Comparison of ENCODE assay signal across 1 cellular context in the genomic region with DNA sequence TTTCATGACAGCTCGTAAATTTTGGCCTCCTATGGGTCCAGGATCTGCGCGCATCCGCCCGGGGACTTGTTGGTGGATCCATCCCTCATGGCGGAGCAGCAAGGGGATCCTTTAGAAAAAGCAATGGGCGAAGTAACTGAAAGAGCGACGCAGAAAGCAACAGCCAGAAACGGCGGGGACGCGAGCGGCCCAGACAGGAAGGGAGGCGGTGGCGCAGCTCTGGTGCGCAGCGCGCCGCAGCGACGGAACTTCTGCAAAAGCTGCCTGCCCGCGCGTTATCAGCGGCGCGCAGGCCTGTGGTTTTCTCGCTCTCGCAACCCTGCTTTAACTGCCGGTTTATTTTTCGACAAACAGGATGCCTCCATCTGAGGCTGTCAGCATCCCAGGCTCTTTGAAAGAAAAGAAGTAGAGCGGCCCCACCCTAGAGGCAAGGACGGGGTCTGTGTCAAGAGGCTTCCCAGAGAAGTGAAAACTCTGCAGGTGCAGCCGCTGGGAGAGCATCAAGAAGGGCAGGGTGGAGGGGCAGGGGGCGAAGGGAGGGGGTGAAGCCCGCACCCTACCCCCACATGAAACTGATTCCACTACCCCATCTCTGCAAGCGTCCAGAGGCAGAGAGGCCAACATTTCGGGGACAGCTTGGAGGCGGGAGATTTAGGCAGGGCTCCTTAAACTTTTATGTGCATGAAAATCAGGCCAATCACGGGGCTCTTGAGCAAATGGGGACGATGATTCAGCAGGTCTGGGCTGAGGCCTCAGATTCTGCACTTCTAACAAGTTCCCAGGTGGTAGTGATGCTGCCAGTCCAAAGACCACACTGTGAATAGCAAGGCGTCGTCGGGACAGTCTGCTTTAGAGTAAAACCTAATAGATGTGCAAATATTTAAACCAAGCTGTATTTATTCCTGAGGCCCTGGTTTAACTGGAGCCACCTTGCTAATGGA.
TF ChIP-seq lines count a peak whose summit lies in the region.

No MANE protein-coding gene starts in this region.

TF ChIP-seq in K562, 482 proteins besides CTCF, POLR2A, EP300 and RAD21 (continued from another document and continues in another):
- TF ChIP-seq, protein P1, sequence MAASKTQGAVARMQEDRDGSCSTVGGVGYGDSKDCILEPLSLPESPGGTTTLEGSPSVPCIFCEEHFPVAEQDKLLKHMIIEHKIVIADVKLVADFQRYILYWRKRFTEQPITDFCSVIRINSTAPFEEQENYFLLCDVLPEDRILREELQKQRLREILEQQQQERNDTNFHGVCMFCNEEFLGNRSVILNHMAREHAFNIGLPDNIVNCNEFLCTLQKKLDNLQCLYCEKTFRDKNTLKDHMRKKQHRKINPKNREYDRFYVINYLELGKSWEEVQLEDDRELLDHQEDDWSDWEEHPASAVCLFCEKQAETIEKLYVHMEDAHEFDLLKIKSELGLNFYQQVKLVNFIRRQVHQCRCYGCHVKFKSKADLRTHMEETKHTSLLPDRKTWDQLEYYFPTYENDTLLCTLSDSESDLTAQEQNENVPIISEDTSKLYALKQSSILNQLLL (CRISPR knock-in tag; IDR thresholded peaks at IDR 0.05; ENCODE audit: borderline replicate concordance) = no peak
- TF ChIP-seq TARDBP (IDR thresholded peaks at IDR 0.05) (0 out of 2 replicates have a peak, but pooled peaks have one; percentile 42), ZBTB7A (IDR thresholded peaks at IDR 0.05; ENCODE audit: borderline replicate concordance, control insufficient read depth, low read depth, low read length) (peak; percentile 62), TBP (optimal IDR thresholded peaks at IDR 0.05; ENCODE audit: low read depth, low read length) (peak; percentile 63), PCBP2 (IDR thresholded peaks at IDR 0.05; ENCODE audit: low read depth, low read length, poor library complexity, severe bottlenecking) (no peak), ZNF41 (CRISPR knock-in tag; conservative IDR thresholded peaks at IDR 0.05) (no peak), SMARCB1 (IDR thresholded peaks at IDR 0.05; ENCODE audit: insufficient read length, low read depth) (peak; percentile 16), RFX7 (CRISPR knock-in tag; IDR thresholded peaks at IDR 0.05) (no peak), BACH1 (tag; IDR thresholded peaks at IDR 0.05) (peak; percentile 52), RB1 (IDR thresholded peaks at IDR 0.05; ENCODE audit: low read depth) (peak; percentile 95), KLF10 (CRISPR knock-in tag; IDR thresholded peaks at IDR 0.05) (no peak), PHF8 (IDR thresholded peaks at IDR 0.05; ENCODE audit: borderline replicate concordance, low read length) (peak; percentile 47; the same call in 1 of the 2 replicates), CBX1 (IDR thresholded peaks at IDR 0.05; ENCODE audit: low read depth) (peak; percentile 44), ZBTB40 (IDR thresholded peaks at IDR 0.05) (peak; percentile 63; the same call in 1 of the 2 replicates), ZBTB40 (CRISPR knock-in tag; IDR thresholded peaks at IDR 0.05) (no peak), CBFB (CRISPR knock-in tag; IDR thresholded peaks at IDR 0.05) (peak; percentile 100), TOE1 (IDR thresholded peaks at IDR 0.05; ENCODE audit: borderline replicate concordance) (no peak; the same call in 1 of the 2 replicates), TOE1 (CRISPR knock-in tag; IDR thresholded peaks at IDR 0.05; ENCODE audit: borderline replicate concordance, low read depth) (no peak), ZBTB8A (IDR thresholded peaks at IDR 0.05; ENCODE audit: partially characterized antibody) (no peak), ZNF212 (CRISPR knock-in tag; IDR thresholded peaks at IDR 0.05) (no peak), JUND (IDR thresholded peaks at IDR 0.05; ENCODE audit: borderline replicate concordance, low read depth, low read length) (peak; percentile 82), JUND (tag; IDR thresholded peaks at IDR 0.05; ENCODE audit: borderline replicate concordance, low read depth, low read length) (peak; percentile 75; the same call in 1 of the 3 replicates), POLR2AphosphoS5 (IDR thresholded peaks at IDR 0.05; ENCODE audit: control insufficient read depth, insufficient read depth, low read depth, low read length) (peak; percentile 79), POU5F1 (IDR thresholded peaks at IDR 0.05; ENCODE audit: borderline replicate concordance, low read depth, low read length, partially characterized antibody) (no peak), ZKSCAN8 (CRISPR knock-in tag; IDR thresholded peaks at IDR 0.05) (peak; percentile 66), FOXK2 (conservative IDR thresholded peaks at IDR 0.05 in 1 of 2, IDR thresholded peaks at IDR 0.05 in 1 of 2; ENCODE audit: low read depth in 2 of 2) (peak; percentile 91 to 96), KAT7 (CRISPR knock-in tag; IDR thresholded peaks at IDR 0.05; ENCODE audit: borderline replicate concordance) (peak; percentile 70; the same call in 1 of the 2 replicates), THAP12 (CRISPR knock-in tag; IDR thresholded peaks at IDR 0.05) (0 out of 2 replicates have a peak, but pooled peaks have one; percentile 59), NCOA1 (IDR thresholded peaks at IDR 0.05; ENCODE audit: low read depth) (peak; percentile 92), HDAC6 (IDR thresholded peaks at IDR 0.05; ENCODE audit: low read depth, low read length) (no peak), CREB1 (IDR thresholded peaks at IDR 0.05) (peak; percentile 94), CREB1 (CRISPR knock-in tag; IDR thresholded peaks at IDR 0.05) (peak; percentile 88), GATA2 (CRISPR knock-in tag; IDR thresholded peaks at IDR 0.05) (peak; percentile 95), PBX2 (CRISPR knock-in tag; IDR thresholded peaks at IDR 0.05; ENCODE audit: low read depth) (no peak), PBX2 (tag; conservative IDR thresholded peaks at IDR 0.05; ENCODE audit: low read depth) (peak; percentile 85), NR2C2 (CRISPR knock-in tag; IDR thresholded peaks at IDR 0.05) (no peak; the same call in 1 of the 2 replicates), NR2C2 (tag; IDR thresholded peaks at IDR 0.05) (peak; percentile 86), ZZZ3 (IDR thresholded peaks at IDR 0.05) (peak; percentile 37; the same call in 1 of the 2 replicates)
- TF ChIP-seq, protein P2, sequence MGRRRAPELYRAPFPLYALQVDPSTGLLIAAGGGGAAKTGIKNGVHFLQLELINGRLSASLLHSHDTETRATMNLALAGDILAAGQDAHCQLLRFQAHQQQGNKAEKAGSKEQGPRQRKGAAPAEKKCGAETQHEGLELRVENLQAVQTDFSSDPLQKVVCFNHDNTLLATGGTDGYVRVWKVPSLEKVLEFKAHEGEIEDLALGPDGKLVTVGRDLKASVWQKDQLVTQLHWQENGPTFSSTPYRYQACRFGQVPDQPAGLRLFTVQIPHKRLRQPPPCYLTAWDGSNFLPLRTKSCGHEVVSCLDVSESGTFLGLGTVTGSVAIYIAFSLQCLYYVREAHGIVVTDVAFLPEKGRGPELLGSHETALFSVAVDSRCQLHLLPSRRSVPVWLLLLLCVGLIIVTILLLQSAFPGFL (CRISPR knock-in tag; IDR thresholded peaks at IDR 0.05) = no peak
- TF ChIP-seq, protein P3, sequence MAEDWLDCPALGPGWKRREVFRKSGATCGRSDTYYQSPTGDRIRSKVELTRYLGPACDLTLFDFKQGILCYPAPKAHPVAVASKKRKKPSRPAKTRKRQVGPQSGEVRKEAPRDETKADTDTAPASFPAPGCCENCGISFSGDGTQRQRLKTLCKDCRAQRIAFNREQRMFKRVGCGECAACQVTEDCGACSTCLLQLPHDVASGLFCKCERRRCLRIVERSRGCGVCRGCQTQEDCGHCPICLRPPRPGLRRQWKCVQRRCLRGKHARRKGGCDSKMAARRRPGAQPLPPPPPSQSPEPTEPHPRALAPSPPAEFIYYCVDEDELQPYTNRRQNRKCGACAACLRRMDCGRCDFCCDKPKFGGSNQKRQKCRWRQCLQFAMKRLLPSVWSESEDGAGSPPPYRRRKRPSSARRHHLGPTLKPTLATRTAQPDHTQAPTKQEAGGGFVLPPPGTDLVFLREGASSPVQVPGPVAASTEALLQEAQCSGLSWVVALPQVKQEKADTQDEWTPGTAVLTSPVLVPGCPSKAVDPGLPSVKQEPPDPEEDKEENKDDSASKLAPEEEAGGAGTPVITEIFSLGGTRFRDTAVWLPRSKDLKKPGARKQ (CRISPR knock-in tag; IDR thresholded peaks at IDR 0.05) = no peak
